ENCODE assay signal across 26 cellular contexts in the genomic region with DNA sequence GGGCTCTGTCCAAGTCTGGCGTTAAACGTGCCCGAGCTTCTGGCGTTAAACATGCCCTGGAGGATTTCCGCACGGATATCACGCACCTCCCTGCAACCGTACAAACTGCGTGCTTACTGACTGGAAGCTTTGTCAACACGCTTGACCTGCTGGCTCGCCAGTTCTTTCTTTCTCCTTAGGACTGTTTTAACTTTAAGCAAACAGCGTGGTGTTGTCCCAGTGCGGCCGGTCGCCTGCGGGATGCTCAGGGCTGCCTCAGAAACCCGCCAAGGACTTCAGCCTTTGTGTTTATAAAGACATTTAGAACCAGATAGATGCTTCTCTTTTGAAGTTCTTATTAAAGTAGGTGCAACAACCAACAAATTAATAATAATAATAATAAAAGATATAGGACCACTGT.
"Had no signal": no experiment of that assay in that cellular context is flagged by ENCODE, and none has a peak within 500 bp of the region (broad histone marks: within the 10 kb centered on the region; RNA-seq: fewer than 3 reads in every experiment).

No MANE protein-coding gene starts in this region.

- ATAC-seq: lower lobe of right lung; naive thymus-derived CD8-positive, alpha-beta T cell; sciatic nerve; stimulated activated effector memory CD8-positive, alpha-beta T cell treated with anti-CD3 and anti-CD28 coated beads, Interleukin-12 subunit alpha, Interleukin-12 subunit beta, amount 100 ng/mL, for 72 hours; upper lobe of right lung had no signal

- H3K27ac Mint-ChIP-seq: naive thymus-derived CD8-positive, alpha-beta T cell; nephron; progenitor cell of endocrine pancreas; stimulated activated effector memory CD8-positive, alpha-beta T cell treated with anti-CD3 and anti-CD28 coated beads, Interleukin-12 subunit alpha, Interleukin-12 subunit beta, amount 100 ng/mL, for 72 hours; stimulated activated naive CD8-positive, alpha-beta T cell treated with anti-CD3 and anti-CD28 coated beads, Interleukin-15, Interleukin-2, amounts not matched to agents 100 ng/mL and 50 ng/mL, for 24 hours had no signal

- H3K4me1 Mint-ChIP-seq: naive thymus-derived CD8-positive, alpha-beta T cell; nephron; neural crest cell; stimulated activated effector memory CD8-positive, alpha-beta T cell treated with anti-CD3 and anti-CD28 coated beads, Interleukin-12 subunit alpha, Interleukin-12 subunit beta, amount 100 ng/mL, for 72 hours had no signal

- FAIRE-seq: urothelium cell line had no signal

- H3K36me3 Mint-ChIP-seq: naive thymus-derived CD8-positive, alpha-beta T cell; stimulated activated effector memory CD8-positive, alpha-beta T cell treated with anti-CD3 and anti-CD28 coated beads, Interleukin-12 subunit alpha, Interleukin-12 subunit beta, amount 100 ng/mL, for 72 hours had no signal

- H3K4me3 ChIP-seq: left ventricle myocardium inferior, lower lobe of right lung, ovary, right atrium auricular region, skin epidermis, suprapubic skin, thoracic aorta, tibial artery, upper lobe of right lung had no signal

- H3K9me3 ChIP-seq: left ventricle myocardium inferior, lower lobe of right lung, ovary, right atrium auricular region, suprapubic skin, thoracic aorta, tibial artery, upper lobe of right lung had no signal

- H3K9me3 Mint-ChIP-seq: nephron; stimulated activated naive CD8-positive, alpha-beta T cell treated with anti-CD3 and anti-CD28 coated beads, Interleukin-15, Interleukin-2, amounts not matched to agents 100 ng/mL and 50 ng/mL, for 24 hours had no signal

- H3K27me3 Mint-ChIP-seq: progenitor cell of endocrine pancreas; stimulated activated naive CD8-positive, alpha-beta T cell treated with anti-CD3 and anti-CD28 coated beads, Interleukin-15, Interleukin-2, amounts not matched to agents 100 ng/mL and 50 ng/mL, for 24 hours had no signal

- H3K27me3 ChIP-seq: ovary, right atrium auricular region, suprapubic skin, tibial artery, upper lobe of right lung had no signal

- H3K4me3 Mint-ChIP-seq: naive thymus-derived CD8-positive, alpha-beta T cell; nephron; neural crest cell; stimulated activated effector memory CD8-positive, alpha-beta T cell treated with anti-CD3 and anti-CD28 coated beads, Interleukin-12 subunit alpha, Interleukin-12 subunit beta, amount 100 ng/mL, for 72 hours; stimulated activated naive CD8-positive, alpha-beta T cell treated with anti-CD3 and anti-CD28 coated beads, Interleukin-15, Interleukin-2, amounts not matched to agents 100 ng/mL and 50 ng/mL, for 24 hours had no signal

- H3K36me3 ChIP-seq: left ventricle myocardium inferior, lower lobe of right lung, ovary, right atrium auricular region, suprapubic skin, thoracic aorta, tibial artery, upper lobe of right lung had no signal

- DNase-seq: islet precursor cell; left ventricle myocardium inferior; lower lobe of right lung; mammary epithelial cell; mesenchymal stem cell; naive thymus-derived CD8-positive, alpha-beta T cell; ovary; stimulated activated CD4-positive, alpha-beta T cell treated with anti-CD3 and anti-CD28 coated beads, Interleukin-12 subunit alpha, Interleukin-12 subunit beta, amount 100 ng/mL, for 4 hours; stimulated activated CD4-positive, alpha-beta T cell treated with anti-CD3 and anti-CD28 coated beads, Interleukin-15, amount 100 ng/mL, for 24 hours; stimulated activated CD4-positive, alpha-beta T cell treated with anti-CD3 and anti-CD28 coated beads, Interleukin-2, amount 100 ng/mL, for 24 hours; stimulated activated CD4-positive, alpha-beta T cell treated with anti-CD3 and anti-CD28 coated beads, Interleukin-4, amount 100 ng/mL, for 24 hours; stimulated activated naive CD4-positive, alpha-beta T cell; tibial artery; trophoblast cell; upper lobe of right lung had no signal

- H3K27ac ChIP-seq: left ventricle myocardium inferior, lower lobe of right lung, ovary, right atrium auricular region, skin epidermis, suprapubic skin, thoracic aorta, tibial artery, upper lobe of right lung had no signal

- H3K4me1 ChIP-seq: left ventricle myocardium inferior, lower lobe of right lung, right atrium auricular region, suprapubic skin, tibial artery, upper lobe of right lung had no signal
